Comparison of ENCODE assay signal across 18 cellular contexts in genomic region chr12:34163443-34163842, GRCh38.
DNase-seq lines count a peak whose midpoint lies in the region; ATAC-seq and TF ChIP-seq lines count a peak whose summit lies in the region.
"Had no signal": no experiment of that assay in that cellular context is flagged by ENCODE, and none has a peak within 500 bp of the region (broad histone marks: within the 10 kb centered on the region; RNA-seq: fewer than 3 reads in every experiment).

No MANE protein-coding gene starts in this region.

- no peaks in the 10 kb centered on the region for H3K27me3 ChIP-seq in heart right ventricle
- H3K27me3 ChIP-seq: BLaER1 treated with 17β-estradiol and CSF1 and Interleukin-3, amounts not matched to agents 10 nM and 100 nM; SJCRH30 had no signal

- no peaks in the 10 kb centered on the region for H3K36me3 ChIP-seq in heart right ventricle
- H3K36me3 ChIP-seq: BLaER1 treated with 17β-estradiol and CSF1 and Interleukin-3, amounts not matched to agents 10 nM and 100 nM; SJCRH30 had no signal

- no peaks in the 10 kb centered on the region for H3K9me3 Mint-ChIP-seq in stimulated activated memory B cell treated with anti-CD40 and anti-IgM and Interleukin-4, amounts not matched to agents 10 μg/mL and 1 μg/mL and 100 μg/mL, for 72 hours
- H3K9me3 Mint-ChIP-seq: CD8-positive, alpha-beta memory T cell had no signal

- no peaks in the 10 kb centered on the region for H3K4me1 ChIP-seq in heart right ventricle
- H3K4me1 ChIP-seq: BLaER1 treated with 17β-estradiol and CSF1 and Interleukin-3, amounts not matched to agents 10 nM and 100 nM; SJCRH30 had no signal

- H3K4me3 ChIP-seq in heart right ventricle = no peak overlapping the region
- H3K4me3 ChIP-seq: BLaER1 treated with 17β-estradiol and CSF1 and Interleukin-3, amounts not matched to agents 10 nM and 100 nM; SJCRH30 had no signal

- H3K9me3 ChIP-seq in heart right ventricle = no peaks in the 10 kb centered on the region
- H3K9me3 ChIP-seq: BLaER1 treated with 17β-estradiol and CSF1 and Interleukin-3, amounts not matched to agents 10 nM and 100 nM; SJCRH30 had no signal

- DNase-seq in SHP77 (lab: John Stamatoyannopoulos, UW) = peak; percentile 3 to 17
- DNase-seq in SHP77 treated with DMSO at 0.1 percent for 48 hours (lab: John Stamatoyannopoulos, UW) = no peak
- peak; percentile 58 for DNase-seq in NCI-H1105 treated with DMSO at 0.1 percent for 48 hours (lab: John Stamatoyannopoulos, UW)
- DNase-seq in SW480 (ENCODE audit: low spot score) = peak; percentile 12
- DNase-seq in activated CD4-positive, alpha-beta T cell treated with anti-CD3 and anti-CD28 coated beads for 48 hours = no peak
- DNase-seq in heart right ventricle = no peak
- DNase-seq in SK-N-DZ (ENCODE audit: low spot score) = no peak
- DNase-seq: CD8-positive, alpha-beta memory T cell; H9; NCI-H2081; NCI-H2227 treated with DMSO at 0.1 percent for 48 hours; NCI-H526; NK-92 treated with Interleukin-12 subunit alpha and Interleukin-12 subunit beta, amount 100 ng/mL, for 24 hours; SJCRH30; T-helper 17 cell had no signal

- intact Hi-C loops in heart right ventricle (cut with DNase I) = no loop called here

- no peak overlapping the region for H3K27ac ChIP-seq in heart right ventricle
- H3K27ac ChIP-seq: BLaER1 treated with 17β-estradiol and CSF1 and Interleukin-3, amounts not matched to agents 10 nM and 100 nM; KMS-11; SJCRH30 had no signal

- WGBS in heart right ventricle, 2 donors = 41 to 54% methylated on average over 1 of the region's 1 CpG

- H3K4me3 Mint-ChIP-seq in stimulated activated memory B cell treated with anti-CD40 and anti-IgM and Interleukin-4, amounts not matched to agents 10 μg/mL and 1 μg/mL and 100 μg/mL, for 72 hours = no peak overlapping the region
- H3K4me3 Mint-ChIP-seq: CD8-positive, alpha-beta memory T cell; H9; T-helper 17 cell had no signal

- ATAC-seq in stimulated activated memory B cell treated with anti-CD40 and anti-IgM and Interleukin-4, amounts not matched to agents 10 μg/mL and 1 μg/mL and 100 μg/mL, for 72 hours = peak; percentile 24
- no peak for ATAC-seq in heart right ventricle
- ATAC-seq: T-helper 17 cell had no signal

- H3K4me1 Mint-ChIP-seq in stimulated activated memory B cell treated with anti-CD40 and anti-IgM and Interleukin-4, amounts not matched to agents 10 μg/mL and 1 μg/mL and 100 μg/mL, for 72 hours = no peaks in the 10 kb centered on the region
- H3K4me1 Mint-ChIP-seq: CD8-positive, alpha-beta memory T cell; H9; T-helper 17 cell had no signal

- H3K36me3 Mint-ChIP-seq in stimulated activated memory B cell treated with anti-CD40 and anti-IgM and Interleukin-4, amounts not matched to agents 10 μg/mL and 1 μg/mL and 100 μg/mL, for 72 hours = no peaks in the 10 kb centered on the region
- H3K36me3 Mint-ChIP-seq: CD8-positive, alpha-beta memory T cell had no signal

- no peak for TF ChIP-seq CTCF in heart right ventricle (IDR thresholded peaks at IDR 0.05)

- H3K27ac Mint-ChIP-seq in stimulated activated memory B cell treated with anti-CD40 and anti-IgM and Interleukin-4, amounts not matched to agents 10 μg/mL and 1 μg/mL and 100 μg/mL, for 72 hours = no peak overlapping the region
- H3K27ac Mint-ChIP-seq: H9, T-helper 17 cell had no signal

- H3K27me3 Mint-ChIP-seq in stimulated activated memory B cell treated with anti-CD40 and anti-IgM and Interleukin-4, amounts not matched to agents 10 μg/mL and 1 μg/mL and 100 μg/mL, for 72 hours = peaks cover 9% of the 10 kb centered on the region

Comparison
In these comparisons a context has a peak if more than half of its experiments do, and no peak if none do; other contexts are left out.
1. DNase-seq: peak in SHP77 (2 of 2), NCI-H1105 treated with DMSO at 0.1 percent for 48 hours (single experiment) and SW480 (single experiment); none in SHP77 treated with DMSO at 0.1 percent for 48 hours (single experiment), activated CD4-positive, alpha-beta T cell treated with anti-CD3 and anti-CD28 coated beads for 48 hours (single experiment), heart right ventricle (0 of 2) and SK-N-DZ (single experiment).